Comparison of ENCODE assay signal across 14 cellular contexts in the genomic region with DNA sequence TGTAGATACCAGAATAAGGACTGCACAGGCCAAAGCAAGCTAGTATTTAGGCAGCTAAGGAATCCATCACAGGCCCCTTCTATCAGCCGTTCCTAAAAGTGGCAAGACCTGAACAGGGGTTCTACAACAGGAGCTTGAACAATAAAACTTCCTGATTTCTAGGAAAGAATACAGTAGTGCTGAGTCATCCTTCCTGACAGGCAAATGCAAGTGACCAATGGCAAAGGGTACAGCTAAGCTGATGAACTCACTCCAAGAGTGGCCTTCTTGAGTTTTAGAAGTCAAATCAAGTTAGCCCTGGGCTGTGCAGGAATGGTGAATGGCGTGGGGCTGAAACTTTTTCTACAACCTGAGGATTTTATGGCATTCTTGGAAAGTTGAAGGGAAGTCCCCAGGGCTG.
DNase-seq lines count a peak whose midpoint lies in the region; ATAC-seq and TF ChIP-seq lines count a peak whose summit lies in the region.
"Had no signal": no experiment of that assay in that cellular context is flagged by ENCODE, and none has a peak within 500 bp of the region (broad histone marks: within the 10 kb centered on the region; RNA-seq: fewer than 3 reads in every experiment).

No MANE protein-coding gene starts in this region.

- dilution Hi-C loops in IMR-90 (cut with HindIII; ENCODE audit: low sequenced_read_pairs, unreplicated experiment) = no loop called here

- intact Hi-C loops in IMR-90 (cut with micrococcal nuclease) (no loop called here), left lung (cut with DNase I) (no loop called here), PC-9 (cut with micrococcal nuclease; ENCODE audit: unreplicated experiment) (no loop called here)

- H4K8ac ChIP-seq in IMR-90 (ENCODE audit: low read depth in 2 of 2, low read length in 2 of 2) = peak overlapping the region; percentile 84 to 85; a peak in 3 of 4 replicates

- CTCF ChIA-PET in IMR-90 (lab: Yijun Ruan, JAX) (interaction anchor here (0.7 kb wide), 1 partner anchor 9 kb away, joined by 3 read pairs; no protein-coding TSS in a partner anchor), PC-9 (lab: Charles Lee) (no interaction called here)

- H3K27ac ChIP-seq in IMR-90 (ENCODE audit: insufficient read depth, low read length) (no peak overlapping the region), left lung (no peak overlapping the region), PC-9 (no peak overlapping the region)
- H3K27ac ChIP-seq: ascending aorta, neutrophil had no signal

- H3K79me2 ChIP-seq in PC-9 (ENCODE audit: low read depth) = no peaks in the 10 kb centered on the region

- H3K18ac ChIP-seq in IMR-90 (ENCODE audit: low read depth, low read length) = peak overlapping the region; percentile 76; the same call in 1 of the 2 replicates

- peak overlapping the region; percentile 86 for H3K4ac ChIP-seq in IMR-90 (ENCODE audit: low read depth, low read length)

- no peaks in the 10 kb centered on the region for H3K9me3 ChIP-seq in IMR-90 (ENCODE audit: control insufficient read depth, insufficient read depth, low read length)
- H3K9me3 ChIP-seq in adipocyte (ENCODE audit: control insufficient read depth, low read length) = no peaks in the 10 kb centered on the region
- H3K9me3 ChIP-seq in left lung = no peaks in the 10 kb centered on the region
- no peaks in the 10 kb centered on the region for H3K9me3 ChIP-seq in PC-9 (ENCODE audit: insufficient read depth, low read depth)
- H3K9me3 ChIP-seq in HAP-1 = no peaks in the 10 kb centered on the region; the same call in 1 of the 2 replicates
- H3K9me3 ChIP-seq: ascending aorta, neutrophil had no signal

- H3K4me3 ChIP-seq in IMR-90 (ENCODE audit: insufficient read depth, low read depth, low read length) (no peak overlapping the region), adipocyte (ENCODE audit: low read length) (no peak overlapping the region), left lung (no peak overlapping the region), PC-9 (no peak overlapping the region), HAP-1 (no peak overlapping the region)
- H3K4me3 ChIP-seq: ascending aorta had no signal

- H2AK5ac ChIP-seq in IMR-90 (ENCODE audit: low read depth, low read length) = peak overlapping the region; percentile 63

- no peak for TF ChIP-seq CTCF in IMR-90 (conservative IDR thresholded peaks at IDR 0.05; ENCODE audit: low read depth, low read length)
- no peak for TF ChIP-seq CTCF in left lung (IDR thresholded peaks at IDR 0.05)
- no peak for TF ChIP-seq CTCF in PC-9 (conservative IDR thresholded peaks at IDR 0.05)

- H3K23ac ChIP-seq in IMR-90 (ENCODE audit: low read depth, low read length) = peak overlapping the region; percentile 71; the same call in 1 of the 2 replicates

- no peak overlapping the region for H3K4me2 ChIP-seq in IMR-90 (ENCODE audit: low read depth, low read length)
- H3K4me2 ChIP-seq in PC-9 = no peak overlapping the region

- no peak for TF ChIP-seq RAD21 in IMR-90 (IDR thresholded peaks at IDR 0.05; ENCODE audit: low read length)

- H2BK15ac ChIP-seq in IMR-90 (ENCODE audit: low read depth, low read length) = peak overlapping the region; percentile 96; the same call in 2 of the 3 replicates

- POLR2A ChIA-PET in IMR-90 (lab: Charles Lee; ENCODE audit: unreplicated experiment) (no interaction called here), PC-9 (lab: Charles Lee; ENCODE audit: unreplicated experiment) (no interaction called here)

- H3K79me1 ChIP-seq in IMR-90 (ENCODE audit: low read depth in 1 of 2, low read length in 2 of 2) = peaks cover 0 to 27% of the 10 kb centered on the region in 2 experiments; a peak in 2 of 4 replicates

- peak; percentile 63 for ATAC-seq in IMR-90 (ENCODE audit: low read depth)
- peak; percentile 33 for ATAC-seq in left lung
- no peak for ATAC-seq in GM21381 (IDR thresholded peaks at IDR 0.05; ENCODE audit: unreplicated experiment)

- peak overlapping the region; percentile 76 for H2AK9ac ChIP-seq in IMR-90 (replicated peaks; ENCODE audit: low read depth, low read length, poor library complexity)

- H3K36me3 ChIP-seq in IMR-90 (ENCODE audit: control insufficient read depth, insufficient read depth, low read length) = no peaks in the 10 kb centered on the region
- no peaks in the 10 kb centered on the region for H3K36me3 ChIP-seq in adipocyte (ENCODE audit: control insufficient read depth, insufficient read depth, low read length, severe bottlenecking)
- H3K36me3 ChIP-seq in left lung = no peaks in the 10 kb centered on the region
- H3K36me3 ChIP-seq in PC-9 (ENCODE audit: low read depth) = no peaks in the 10 kb centered on the region
- no peaks in the 10 kb centered on the region for H3K36me3 ChIP-seq in HAP-1 (replicated peaks)
- H3K36me3 ChIP-seq: ascending aorta, neutrophil had no signal

- TF ChIP-seq POLR2A in IMR-90 (IDR thresholded peaks at IDR 0.05; ENCODE audit: low read depth, low read length) = no peak

- H3K14ac ChIP-seq in IMR-90 (replicated peaks; ENCODE audit: low read depth, low read length) = peak overlapping the region; percentile 88

- peak overlapping the region; percentile 91 for H2BK120ac ChIP-seq in IMR-90 (ENCODE audit: low read depth, low read length)

- H3K56ac ChIP-seq in IMR-90 (ENCODE audit: extremely low read depth, insufficient read depth, low read length) = peak overlapping the region; percentile 26; the same call in 1 of the 2 replicates

- DNase-seq in AML-193 (lab: John Stamatoyannopoulos, UW) = peak; percentile 12 to 20
- peak; percentile 76 for DNase-seq in IMR-90
- DNase-seq in adipocyte (ENCODE audit: low read depth) = peak; percentile 44
- DNase-seq in left lung = no peak
- DNase-seq in effector CD4-positive, alpha-beta T cell = no peak
- no peak for DNase-seq in PC-9
- DNase-seq in HAP-1 (ENCODE audit: low spot score in 2 of 2) = no peak
- DNase-seq: activated CD8-positive, alpha-beta memory T cell treated with anti-CD3 and anti-CD28 coated beads, Interleukin-2, amount 50 U/mL, for 48 hours; erythroblast; NCI-H187 treated with DMSO at 0.1 percent for 48 hours; T-helper 9 cell had no signal

- H2BK20ac ChIP-seq in IMR-90 (ENCODE audit: low read depth, low read length) = peak overlapping the region; percentile 90

- H3K4me1 ChIP-seq in IMR-90 (ENCODE audit: control insufficient read depth, insufficient read depth, low read length) (peaks cover 9% of the 10 kb centered on the region; the same call in 1 of the 2 replicates), adipocyte (ENCODE audit: control insufficient read depth, insufficient read depth, low read length) (peaks cover 15% of the 10 kb centered on the region), left lung (no peaks in the 10 kb centered on the region), PC-9 (replicated peaks; ENCODE audit: insufficient read depth) (no peaks in the 10 kb centered on the region), HAP-1 (no peaks in the 10 kb centered on the region)
- H3K4me1 ChIP-seq: ascending aorta had no signal

- H4K91ac ChIP-seq in IMR-90 (ENCODE audit: insufficient read depth, low read depth, low read length) = peak overlapping the region; percentile 93

- peak overlapping the region; percentile 38 for H4K5ac ChIP-seq in IMR-90 (ENCODE audit: low read depth, low read length)

- no peaks in the 10 kb centered on the region for H3F3A ChIP-seq in PC-9 (ENCODE audit: insufficient read depth, low read depth)

- in situ Hi-C loops in IMR-90 (cut with MboI; ENCODE audit: low sequenced_read_pairs) (no loop called here), HAP-1 (cut with MboI; ENCODE audit: low sequenced_read_pairs) (no loop called here)

- WGBS in IMR-90 (ENCODE audit: extremely low coverage in 2 of 2, insufficient read length in 1 of 2), 2 experiments = no CpG with 5 or more reads among the region's 2 CpGs

- H2AFZ ChIP-seq in IMR-90 (replicated peaks; ENCODE audit: low read length, poor library complexity) (peak overlapping the region; percentile 80), PC-9 (no peak overlapping the region)

- no peaks in the 10 kb centered on the region for H3K9me2 ChIP-seq in PC-9 (ENCODE audit: insufficient read depth)

- no peaks in the 10 kb centered on the region for H3K27me3 ChIP-seq in IMR-90 (ENCODE audit: control insufficient read depth, insufficient read depth, low read length)
- H3K27me3 ChIP-seq in adipocyte (replicated peaks; ENCODE audit: control insufficient read depth, insufficient read depth, low read length) = no peaks in the 10 kb centered on the region
- no peaks in the 10 kb centered on the region for H3K27me3 ChIP-seq in left lung
- no peaks in the 10 kb centered on the region for H3K27me3 ChIP-seq in PC-9 (ENCODE audit: insufficient read depth, low read depth)
- no peaks in the 10 kb centered on the region for H3K27me3 ChIP-seq in HAP-1 (ENCODE audit: low read depth)
- H3K27me3 ChIP-seq: ascending aorta, neutrophil had no signal

- no TSS peak for BruUV-seq in IMR-90 (replicated peaks; lab: Mats Ljungman, UMichigan)
- no TSS peak for BruUV-seq in PC-9 (replicated peaks; lab: Mats Ljungman, UMichigan)

- H4K20me1 ChIP-seq in IMR-90 (ENCODE audit: insufficient read depth, low read length) = no peaks in the 10 kb centered on the region
- no peaks in the 10 kb centered on the region for H4K20me1 ChIP-seq in PC-9 (ENCODE audit: insufficient read depth)

- H3K9ac ChIP-seq in IMR-90 (ENCODE audit: low read depth, low read length) (no peak overlapping the region), adipocyte (ENCODE audit: low read length) (no peak overlapping the region)

- H2BK5ac ChIP-seq in IMR-90 (ENCODE audit: low read depth, low read length, poor library complexity, severe bottlenecking) = peak overlapping the region; percentile 32

- H3K9me1 ChIP-seq in IMR-90 (ENCODE audit: insufficient read depth, low read length) = peaks cover 16% of the 10 kb centered on the region

TF ChIP-seq in IMR-90, 13 proteins besides CTCF, POLR2A, EP300 and RAD21 (continues in another document):
- TF ChIP-seq MAFK (IDR thresholded peaks at IDR 0.05; ENCODE audit: low read depth, low read length) = peak; percentile 95
- TF ChIP-seq NFE2L2 (IDR thresholded peaks at IDR 0.05; ENCODE audit: low read depth, low read length) = peak; percentile 99
- TF ChIP-seq, protein P1, sequence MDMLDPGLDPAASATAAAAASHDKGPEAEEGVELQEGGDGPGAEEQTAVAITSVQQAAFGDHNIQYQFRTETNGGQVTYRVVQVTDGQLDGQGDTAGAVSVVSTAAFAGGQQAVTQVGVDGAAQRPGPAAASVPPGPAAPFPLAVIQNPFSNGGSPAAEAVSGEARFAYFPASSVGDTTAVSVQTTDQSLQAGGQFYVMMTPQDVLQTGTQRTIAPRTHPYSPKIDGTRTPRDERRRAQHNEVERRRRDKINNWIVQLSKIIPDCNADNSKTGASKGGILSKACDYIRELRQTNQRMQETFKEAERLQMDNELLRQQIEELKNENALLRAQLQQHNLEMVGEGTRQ (IDR thresholded peaks at IDR 0.05; ENCODE audit: low read depth, low read length) = no peak
- TF ChIP-seq MAZ (IDR thresholded peaks at IDR 0.05; ENCODE audit: borderline replicate concordance, low read depth, low read length) = no peak
- TF ChIP-seq BHLHE40 (IDR thresholded peaks at IDR 0.05; ENCODE audit: low read depth, low read length) = no peak
- no peak for TF ChIP-seq RFX5 (IDR thresholded peaks at IDR 0.05; ENCODE audit: low read depth, low read length)

Comparison
In these comparisons a context has a peak if more than half of its experiments do, and no peak if none do; other contexts are left out.
1. DNase-seq: peak in AML-193 (2 of 2), IMR-90 (single experiment) and adipocyte (single experiment); none in left lung (0 of 2), effector CD4-positive, alpha-beta T cell (single experiment), PC-9 (0 of 2) and HAP-1 (0 of 2).